ENCODE assay signal across 25 cellular contexts in genomic region chr13:34321986-34322385, GRCh38.
"Had no signal": no experiment of that assay in that cellular context is flagged by ENCODE, and none has a peak within 500 bp of the region (broad histone marks: within the 10 kb centered on the region; RNA-seq: fewer than 3 reads in every experiment).

No MANE protein-coding gene starts in this region.

- H3K9me3 ChIP-seq: heart right ventricle, left ventricle myocardium inferior, pancreas, stomach, suprapubic skin, thoracic aorta, tibial artery, upper lobe of right lung had no signal

- H3K36me3 ChIP-seq: heart right ventricle, left ventricle myocardium inferior, pancreas, stomach, suprapubic skin, thoracic aorta, tibial artery, upper lobe of right lung had no signal

- H3K4me3 ChIP-seq: heart right ventricle, hepatocyte, left ventricle myocardium inferior, lung, pancreas, skin epidermis, stomach, suprapubic skin, thoracic aorta, tibial artery, upper lobe of right lung had no signal

- H3K4me1 ChIP-seq: suprapubic skin, upper lobe of right lung had no signal

- DNase-seq: islet precursor cell; left ventricle myocardium inferior; mesendoderm; naive thymus-derived CD4-positive, alpha-beta T cell; nucleus accumbens; pancreas; right cardiac atrium; stimulated activated CD4-positive, alpha-beta T cell treated with anti-CD3 and anti-CD28 coated beads, Interleukin-12 subunit alpha, Interleukin-12 subunit beta, amount 100 ng/mL, for 4 hours; stimulated activated CD4-positive, alpha-beta T cell treated with anti-CD3 and anti-CD28 coated beads, Interleukin-15, amount 100 ng/mL, for 24 hours; stimulated activated CD4-positive, alpha-beta T cell treated with anti-CD3 and anti-CD28 coated beads, Interleukin-2, amount 100 ng/mL, for 24 hours; stimulated activated CD4-positive, alpha-beta T cell treated with anti-CD3 and anti-CD28 coated beads, Interleukin-4, amount 100 ng/mL, for 1 hour; stimulated activated naive B cell treated with anti-CD40 and anti-IgM and Interleukin-4, amounts not matched to agents 10 μg/mL and 1 μg/mL and 100 μg/mL, for 72 hours; stimulated activated naive CD8-positive, alpha-beta T cell treated with anti-CD3 and anti-CD28 coated beads, Interleukin-15, Interleukin-2, amounts not matched to agents 100 U/mL and 50 U/mL, for 24 hours; stomach; tibial artery; trophoblast cell; upper lobe of right lung had no signal

- ATAC-seq: naive thymus-derived CD4-positive, alpha-beta T cell; natural killer cell treated with Interleukin-12 subunit alpha and Interleukin-12 subunit beta and Interleukin-15 and Interleukin-18, amount 100 ng/mL, for 72 hours; right cardiac atrium; sciatic nerve; stimulated activated naive B cell treated with anti-CD40 and anti-IgM and Interleukin-4, amounts not matched to agents 10 μg/mL and 1 μg/mL and 100 μg/mL, for 72 hours; stimulated activated naive CD8-positive, alpha-beta T cell treated with anti-CD3 and anti-CD28 coated beads, Interleukin-15, Interleukin-2, amounts not matched to agents 100 U/mL and 50 U/mL, for 24 hours; upper lobe of right lung had no signal
